In the genomic region with DNA sequence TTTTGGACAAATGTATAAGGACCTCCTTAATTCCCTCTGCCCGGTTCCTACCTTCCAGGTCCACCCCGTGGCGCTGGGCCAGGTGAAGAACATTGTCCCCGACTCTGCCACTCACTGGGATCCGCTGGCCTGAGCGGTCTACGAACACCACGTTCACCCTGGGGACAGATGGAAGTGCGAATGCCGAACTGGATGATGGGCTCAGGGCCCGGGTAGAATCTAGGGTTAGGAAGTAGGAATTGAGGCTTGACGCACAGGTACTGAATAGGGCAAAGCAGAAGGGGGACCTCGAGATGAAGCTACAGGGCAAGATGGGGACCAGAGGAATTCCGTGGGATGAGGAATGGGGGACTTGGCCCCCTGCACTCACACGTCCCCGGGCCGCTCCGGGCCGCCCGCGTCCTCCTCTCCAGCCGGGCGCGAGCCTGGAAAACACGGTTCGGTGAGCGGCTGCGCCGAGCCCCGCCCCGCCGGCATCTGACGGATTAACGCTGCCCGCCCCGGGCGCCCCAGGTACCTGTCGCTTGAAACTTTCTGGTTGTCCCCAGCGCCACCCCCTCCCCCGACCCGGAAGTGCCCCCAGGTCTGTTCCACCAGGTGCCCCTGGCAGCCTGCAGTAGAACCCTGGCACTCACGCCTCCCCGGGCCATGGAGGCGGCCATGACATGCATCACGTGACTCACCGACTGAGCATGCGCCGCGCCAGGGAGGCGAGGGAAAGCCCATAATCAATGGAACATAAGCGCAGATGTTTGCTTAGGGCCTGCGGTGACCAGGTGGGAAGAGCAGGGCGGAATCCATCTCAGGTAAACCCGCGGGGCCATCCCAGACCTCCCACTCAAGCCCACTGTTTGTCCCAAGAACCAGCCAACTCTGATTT, we compare ENCODE assay signal across 8 cellular contexts. TPM values are rescaled to one million over a fixed set of nuclear protein-coding genes. Genes with fewer than 3 reads are reported as not detected.
DNase-seq lines count a peak whose midpoint lies in the region; ATAC-seq, FAIRE-seq and TF ChIP-seq lines count a peak whose summit lies in the region.

A gene (minus strand): TSS at position 681 of the 880 bp plus-strand sequence. CDS start 19 bp downstream, at position 662.

- intact Hi-C loops in activated T-helper 1 cell treated with anti-CD3 and anti-CD28 coated beads, Interleukin-12 subunit alpha, Interleukin-12 subunit beta, Interleukin-2, Interleukin-4 antibody, amounts not matched to agents 30 ng/mL and 10 ng/mL and 1 ng/mL, durations not matched to agents 14 hours and 24 hours and 36 hours (cut with micrococcal nuclease) = loop anchor here (1.0 kb wide), 3 partner anchors 18 to 44 kb away; a partner anchor contains a TSS

- peak within 1 kb of the TSS; percentile 86 for H3K27ac Mint-ChIP-seq in activated T-helper 1 cell treated with anti-CD3 and anti-CD28 coated beads, Interleukin-12 subunit alpha, Interleukin-12 subunit beta, Interleukin-2, Interleukin-4 antibody, amounts not matched to agents 30 ng/mL and 10 ng/mL and 1 ng/mL, durations not matched to agents 14 hours and 24 hours and 36 hours
- peak within 1 kb of the TSS; percentile 71 to 97 (median 87) for H3K27ac Mint-ChIP-seq in naive thymus-derived CD8-positive, alpha-beta T cell
- peak within 1 kb of the TSS; percentile 72 for H3K27ac Mint-ChIP-seq in stimulated activated memory B cell treated with anti-CD40 and anti-IgM and Interleukin-4, amounts not matched to agents 10 μg/mL and 1 μg/mL and 100 μg/mL, for 72 hours

- H3K27me3 ChIP-seq in KMS-11 (ENCODE audit: insufficient read depth, low read depth) (no peaks in the 10 kb centered on the region), fibroblast of lung (ENCODE audit: control insufficient read depth, insufficient read depth, low read length) (no peaks in the 10 kb centered on the region)

- H3K36me3 Mint-ChIP-seq in activated T-helper 1 cell treated with anti-CD3 and anti-CD28 coated beads, Interleukin-12 subunit alpha, Interleukin-12 subunit beta, Interleukin-2, Interleukin-4 antibody, amounts not matched to agents 30 ng/mL and 10 ng/mL and 1 ng/mL, durations not matched to agents 14 hours and 24 hours and 36 hours (ENCODE audit: low read depth) = peaks cover 17% of the 10 kb centered on the region
- H3K36me3 Mint-ChIP-seq in naive thymus-derived CD8-positive, alpha-beta T cell = peaks cover 0 to 44% (median 8%) of the 10 kb centered on the region in 3 donors
- peaks cover 37% of the 10 kb centered on the region for H3K36me3 Mint-ChIP-seq in stimulated activated memory B cell treated with anti-CD40 and anti-IgM and Interleukin-4, amounts not matched to agents 10 μg/mL and 1 μg/mL and 100 μg/mL, for 72 hours

- peak within 1 kb of the TSS; percentile 94 for H3K4me3 Mint-ChIP-seq in activated T-helper 1 cell treated with anti-CD3 and anti-CD28 coated beads, Interleukin-12 subunit alpha, Interleukin-12 subunit beta, Interleukin-2, Interleukin-4 antibody, amounts not matched to agents 30 ng/mL and 10 ng/mL and 1 ng/mL, durations not matched to agents 14 hours and 24 hours and 36 hours
- H3K4me3 Mint-ChIP-seq in naive thymus-derived CD8-positive, alpha-beta T cell = peak within 1 kb of the TSS; percentile 83 to 93 (median 90)
- H3K4me3 Mint-ChIP-seq in stimulated activated memory B cell treated with anti-CD40 and anti-IgM and Interleukin-4, amounts not matched to agents 10 μg/mL and 1 μg/mL and 100 μg/mL, for 72 hours = peak within 1 kb of the TSS; percentile 90

- DNase-seq in AG10803 (ENCODE audit: low read depth) (peak; percentile 72), RCC 7860 (ENCODE audit: low spot score) (peak; percentile 66), fibroblast of lung (ENCODE audit: low read depth in 2 of 2) (peak; percentile 64 to 72)
- peak; percentile 87 for DNase-seq in activated T-helper 1 cell treated with anti-CD3 and anti-CD28 coated beads, Interleukin-12 subunit alpha, Interleukin-12 subunit beta, Interleukin-2, Interleukin-4 antibody, amounts not matched to agents 30 ng/mL and 10 ng/mL and 1 ng/mL, durations not matched to agents 14 hours and 24 hours and 36 hours (ENCODE audit: low spot score)
- peak; percentile 82 to 95 (median 87) for DNase-seq in naive thymus-derived CD8-positive, alpha-beta T cell

- POLR2A ChIA-PET in naive thymus-derived CD8-positive, alpha-beta T cell (lab: Charles Lee) = interaction anchor here (0.5 to 1.6 kb wide), 6 partner anchors 26 to 81 kb away, joined by 3 to 7 read pairs (median 4); a partner anchor contains a TSS

- peak within 1 kb of the TSS; percentile 70 for H2AFZ ChIP-seq in KMS-11 (ENCODE audit: low read depth)
- peak within 1 kb of the TSS; percentile 99 for H2AFZ ChIP-seq in fibroblast of lung (ENCODE audit: low read length)

- no peaks in the 10 kb centered on the region for H3K36me3 ChIP-seq in KMS-11 (ENCODE audit: insufficient read depth)
- peaks cover 17% of the 10 kb centered on the region for H3K36me3 ChIP-seq in fibroblast of lung (ENCODE audit: control insufficient read depth, insufficient read depth, low read length)

- H3K79me2 ChIP-seq in KMS-11 (ENCODE audit: insufficient read depth, low read depth) = no peaks in the 10 kb centered on the region; the same call in 1 of the 2 replicates
- H3K79me2 ChIP-seq in fibroblast of lung (ENCODE audit: control insufficient read depth, insufficient read depth, low read length) = no peaks in the 10 kb centered on the region

- H3K9ac ChIP-seq in KMS-11 (peak within 1 kb of the TSS; percentile 59), fibroblast of lung (ENCODE audit: insufficient read depth, low read length) (peak within 1 kb of the TSS; percentile 75)

- H3K27ac ChIP-seq in KMS-11 (peak within 1 kb of the TSS; percentile 22; the same call in 1 of the 2 replicates), fibroblast of lung (ENCODE audit: insufficient read depth, low read length) (peak within 1 kb of the TSS; percentile 40)

- H4K20me1 ChIP-seq in KMS-11 (ENCODE audit: insufficient read depth) (no peaks in the 10 kb centered on the region), fibroblast of lung (ENCODE audit: control insufficient read depth, extremely low read depth, insufficient read depth, low read length) (no peaks in the 10 kb centered on the region)

- H3K4me1 ChIP-seq in KMS-11 (ENCODE audit: low read depth, poor library complexity, severe bottlenecking) (peaks cover 16% of the 10 kb centered on the region), fibroblast of lung (ENCODE audit: control insufficient read depth, extremely low read depth, insufficient read depth, low read length) (no peaks in the 10 kb centered on the region)

- H3K4me3 ChIP-seq in AG10803 (ENCODE audit: low read length) (peak within 1 kb of the TSS; percentile 90), KMS-11 (IDR thresholded peaks at IDR 0.05; ENCODE audit: insufficient read depth, low read depth, low read length) (peak within 1 kb of the TSS; percentile 68), fibroblast of lung (replicated peaks in 1 of 4; ENCODE audit: control extremely low read depth in 1 of 4, insufficient read depth in 1 of 4, low read depth in 3 of 4, low read length in 4 of 4) (peak within 1 kb of the TSS; percentile 81 to 93 (median 82))

- peak; percentile 68 for ATAC-seq in GM19324 (IDR thresholded peaks at IDR 0.05; ENCODE audit: low FRiP score, unreplicated experiment)
- peak; percentile 91 to 94 for ATAC-seq in naive thymus-derived CD8-positive, alpha-beta T cell
- peak; percentile 88 for ATAC-seq in stimulated activated memory B cell treated with anti-CD40 and anti-IgM and Interleukin-4, amounts not matched to agents 10 μg/mL and 1 μg/mL and 100 μg/mL, for 72 hours

- H3K4me1 Mint-ChIP-seq in activated T-helper 1 cell treated with anti-CD3 and anti-CD28 coated beads, Interleukin-12 subunit alpha, Interleukin-12 subunit beta, Interleukin-2, Interleukin-4 antibody, amounts not matched to agents 30 ng/mL and 10 ng/mL and 1 ng/mL, durations not matched to agents 14 hours and 24 hours and 36 hours (ENCODE audit: low read depth) = peaks cover 22% of the 10 kb centered on the region
- H3K4me1 Mint-ChIP-seq in naive thymus-derived CD8-positive, alpha-beta T cell = peaks cover 4 to 24% (median 16%) of the 10 kb centered on the region in 4 donors
- H3K4me1 Mint-ChIP-seq in stimulated activated memory B cell treated with anti-CD40 and anti-IgM and Interleukin-4, amounts not matched to agents 10 μg/mL and 1 μg/mL and 100 μg/mL, for 72 hours = peaks cover 28% of the 10 kb centered on the region

- no peaks in the 10 kb centered on the region for H3K27me3 Mint-ChIP-seq in activated T-helper 1 cell treated with anti-CD3 and anti-CD28 coated beads, Interleukin-12 subunit alpha, Interleukin-12 subunit beta, Interleukin-2, Interleukin-4 antibody, amounts not matched to agents 30 ng/mL and 10 ng/mL and 1 ng/mL, durations not matched to agents 14 hours and 24 hours and 36 hours (ENCODE audit: insufficient read depth)
- no peaks in the 10 kb centered on the region for H3K27me3 Mint-ChIP-seq in naive thymus-derived CD8-positive, alpha-beta T cell
- H3K27me3 Mint-ChIP-seq in stimulated activated memory B cell treated with anti-CD40 and anti-IgM and Interleukin-4, amounts not matched to agents 10 μg/mL and 1 μg/mL and 100 μg/mL, for 72 hours = no peaks in the 10 kb centered on the region

- TF ChIP-seq CTCF in AG10803 (conservative IDR thresholded peaks at IDR 0.05; ENCODE audit: low read length) (no peak), KMS-11 (conservative IDR thresholded peaks at IDR 0.05; ENCODE audit: low read depth, low read length) (no peak), fibroblast of lung (conservative IDR thresholded peaks at IDR 0.05 in 1 of 2, IDR thresholded peaks at IDR 0.05 in 1 of 2; ENCODE audit: low read depth in 1 of 2, low read length in 2 of 2) (no peak)

- no peaks in the 10 kb centered on the region for H3K9me3 Mint-ChIP-seq in activated T-helper 1 cell treated with anti-CD3 and anti-CD28 coated beads, Interleukin-12 subunit alpha, Interleukin-12 subunit beta, Interleukin-2, Interleukin-4 antibody, amounts not matched to agents 30 ng/mL and 10 ng/mL and 1 ng/mL, durations not matched to agents 14 hours and 24 hours and 36 hours
- H3K9me3 Mint-ChIP-seq in naive thymus-derived CD8-positive, alpha-beta T cell = no peaks in the 10 kb centered on the region
- H3K9me3 Mint-ChIP-seq in stimulated activated memory B cell treated with anti-CD40 and anti-IgM and Interleukin-4, amounts not matched to agents 10 μg/mL and 1 μg/mL and 100 μg/mL, for 72 hours = no peaks in the 10 kb centered on the region

- H3K4me2 ChIP-seq in KMS-11 (peak within 1 kb of the TSS; percentile 82), fibroblast of lung (ENCODE audit: extremely low read depth, insufficient read depth, low read length) (peak within 1 kb of the TSS; percentile 65)

- no peak for FAIRE-seq in RCC 7860 (lab: Jason Lieb, UNC)

- H3K9me3 ChIP-seq in fibroblast of lung (ENCODE audit: control insufficient read depth, insufficient read depth, low read depth, low read length) = no peaks in the 10 kb centered on the region

RNA-seq across cellular contexts. Expression of the gene that starts here (rescaled TPM):
- 21.6 and 24.4 TPM in 2 replicates for total RNA-seq in activated T-helper 1 cell treated with anti-CD3 and anti-CD28 coated beads, Interleukin-12 subunit alpha, Interleukin-12 subunit beta, Interleukin-2, Interleukin-4 antibody, amounts not matched to agents 30 ng/mL and 10 ng/mL and 1 ng/mL, durations not matched to agents 14 hours and 24 hours and 36 hours
- 14.1 and 21.0 TPM in 2 replicates for total RNA-seq in fibroblast of lung
- polyA plus RNA-seq in fibroblast of lung = 14.0 and 20.8 TPM in 2 replicates
- 30.3 and 48.1 TPM in 2 replicates for polyA plus RNA-seq in fibroblast of lung (2012)
- 22.7 and 43.9 TPM in 2 replicates for polyA minus RNA-seq in fibroblast of lung (ENCODE audit: low replicate concordance)
- total RNA-seq in naive thymus-derived CD8-positive, alpha-beta T cell = 10 to 100 TPM; 11.9 to 14.9 TPM
- polyA plus RNA-seq in naive thymus-derived CD8-positive, alpha-beta T cell = 10 to 100 TPM; 14.3 to 26.7 (median 18.4) TPM

Comparison
In these comparisons a context has a peak if more than half of its experiments do, and no peak if none do; other contexts are left out.
1. Peak in every context shown above with its lines: DNase-seq, ATAC-seq, H3K4me3 ChIP-seq and H3K27ac ChIP-seq.